8 cellular contexts compared by ENCODE assay signal in genomic region chr16:1782408-1783247, GRCh38. TPM values are rescaled to one million over a fixed set of nuclear protein-coding genes. Genes with fewer than 3 reads are reported as not detected.
A peak's percentile ranks its signal among the peaks of the same experiment; 100 is the strongest.
DNase-seq lines count a peak whose midpoint lies in the region; ATAC-seq and TF ChIP-seq lines count a peak whose summit lies in the region.

A gene with protein sequence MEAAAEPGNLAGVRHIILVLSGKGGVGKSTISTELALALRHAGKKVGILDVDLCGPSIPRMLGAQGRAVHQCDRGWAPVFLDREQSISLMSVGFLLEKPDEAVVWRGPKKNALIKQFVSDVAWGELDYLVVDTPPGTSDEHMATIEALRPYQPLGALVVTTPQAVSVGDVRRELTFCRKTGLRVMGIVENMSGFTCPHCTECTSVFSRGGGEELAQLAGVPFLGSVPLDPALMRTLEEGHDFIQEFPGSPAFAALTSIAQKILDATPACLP (plus strand): TSS chr16:1782960. CDS start chr16:1783021, 61 bp downstream.
SPSB3 (minus strand) TSS chr16:1782571; CDS start chr16:1781483, 1,088 bp downstream.

- H3K9me3 Mint-ChIP-seq in central memory CD8-positive, alpha-beta T cell = no peaks in the 10 kb centered on the region

- H3K4me3 ChIP-seq in AG09309 (ENCODE audit: control insufficient read depth, low read depth, low read length) (peak within 1 kb of the TSS; percentile 80), spleen (peak within 1 kb of the TSS; percentile 86 to 100 (median 94))

- 0 to 1% (median 0%) methylated on average over 31 to 100 of the region's 100 CpGs for WGBS in spleen, 5 donors

- peak; percentile 100 for DNase-seq in AG09309 (ENCODE audit: low read depth)
- DNase-seq in NCI-H446 (lab: John Stamatoyannopoulos, UW) = peak; percentile 96 to 100
- peak; percentile 97 for DNase-seq in activated CD4-positive, CD25-positive, alpha-beta regulatory T cell treated with anti-CD3 and anti-CD28 coated beads, Interleukin-2, amount 50 U/mL, for 16 hours (ENCODE audit: low read depth, low spot score)
- DNase-seq in central memory CD8-positive, alpha-beta T cell (ENCODE audit: low spot score in 2 of 2) = peak; percentile 89 to 95
- peak; percentile 100 for DNase-seq in inferior parietal cortex (ENCODE audit: extremely low spot score)
- DNase-seq in spleen = peak; percentile 100

- H3K27ac Mint-ChIP-seq in central memory CD8-positive, alpha-beta T cell (ENCODE audit: low read depth) = peak within 1 kb of the TSS; percentile 83

- intact Hi-C loops in spleen (cut with DNase I; ENCODE audit: low total_unique reads) = no loop called here

- peaks cover 22 to 85% (median 52%) of the 10 kb centered on the region in 6 donors for H3K4me1 ChIP-seq in spleen

- no peaks in the 10 kb centered on the region for H3K9me3 ChIP-seq in spleen

- peaks cover 24% of the 10 kb centered on the region for H3K4me1 Mint-ChIP-seq in central memory CD8-positive, alpha-beta T cell

- H3K27me3 Mint-ChIP-seq in central memory CD8-positive, alpha-beta T cell = no peaks in the 10 kb centered on the region

- no peaks in the 10 kb centered on the region for H3K27me3 ChIP-seq in spleen (replicated peaks in 1 of 7)

- H3K36me3 Mint-ChIP-seq in central memory CD8-positive, alpha-beta T cell (ENCODE audit: insufficient read depth) = peaks cover 18% of the 10 kb centered on the region

- ATAC-seq in GM19025 (IDR thresholded peaks at IDR 0.05; ENCODE audit: low read depth, unreplicated experiment) (peak; percentile 82), HG03342 (IDR thresholded peaks at IDR 0.05; ENCODE audit: unreplicated experiment) (peak; percentile 86)
- ATAC-seq in central memory CD8-positive, alpha-beta T cell (replicated peaks; ENCODE audit: extremely low read depth, poor library complexity, severe bottlenecking) = peak; percentile 88

- TF ChIP-seq CTCF in AG09309 (IDR thresholded peaks at IDR 0.05; ENCODE audit: control insufficient read depth, insufficient read depth, low read depth, low read length, missing control alignments) (no peak), spleen (IDR thresholded peaks at IDR 0.05 in 8 of 11, conservative IDR thresholded peaks at IDR 0.05 in 3 of 11) (peak in 4 of 11 experiments; percentile 4 to 59 (median 38))

- peaks cover 0 to 66% (median 33%) of the 10 kb centered on the region in 6 donors for H3K36me3 ChIP-seq in spleen

- peak within 1 kb of the TSS; percentile 83 for H3K4me3 Mint-ChIP-seq in central memory CD8-positive, alpha-beta T cell

- peak within 1 kb of the TSS; percentile 69 to 97 (median 94) for H3K27ac ChIP-seq in spleen

- peak in 2 of 3 donors; percentile 32 to 35 for TF ChIP-seq POLR2A in spleen (IDR thresholded peaks at IDR 0.05)

RNA-seq across cellular contexts. Expression of the first gene that starts in this region (rescaled TPM):
- total RNA-seq in spleen = 100 to 1,000 TPM in 1 of 7 donors, 10 to 100 TPM in 6; 37.5 to 103 (median 44.6) TPM
- polyA plus RNA-seq in spleen = 10 to 100 TPM; 61.9 to 84.3 (median 79.3) TPM

RNA-seq across cellular contexts. Expression of gene SPSB3, which starts in this region (rescaled TPM):
- 100 to 1,000 TPM in 2 of 7 donors, 10 to 100 TPM in 5; 41.4 to 114 (median 65.3) TPM for total RNA-seq in spleen
- polyA plus RNA-seq in spleen = 100 to 1,000 TPM; 111 to 266 (median 204) TPM

Comparison
In these comparisons a context has a peak if more than half of its experiments do, and no peak if none do; other contexts are left out.
1. Peak in every context shown above with its lines: DNase-seq, ATAC-seq, H3K4me3 ChIP-seq and H3K27ac ChIP-seq.